In the genomic region with DNA sequence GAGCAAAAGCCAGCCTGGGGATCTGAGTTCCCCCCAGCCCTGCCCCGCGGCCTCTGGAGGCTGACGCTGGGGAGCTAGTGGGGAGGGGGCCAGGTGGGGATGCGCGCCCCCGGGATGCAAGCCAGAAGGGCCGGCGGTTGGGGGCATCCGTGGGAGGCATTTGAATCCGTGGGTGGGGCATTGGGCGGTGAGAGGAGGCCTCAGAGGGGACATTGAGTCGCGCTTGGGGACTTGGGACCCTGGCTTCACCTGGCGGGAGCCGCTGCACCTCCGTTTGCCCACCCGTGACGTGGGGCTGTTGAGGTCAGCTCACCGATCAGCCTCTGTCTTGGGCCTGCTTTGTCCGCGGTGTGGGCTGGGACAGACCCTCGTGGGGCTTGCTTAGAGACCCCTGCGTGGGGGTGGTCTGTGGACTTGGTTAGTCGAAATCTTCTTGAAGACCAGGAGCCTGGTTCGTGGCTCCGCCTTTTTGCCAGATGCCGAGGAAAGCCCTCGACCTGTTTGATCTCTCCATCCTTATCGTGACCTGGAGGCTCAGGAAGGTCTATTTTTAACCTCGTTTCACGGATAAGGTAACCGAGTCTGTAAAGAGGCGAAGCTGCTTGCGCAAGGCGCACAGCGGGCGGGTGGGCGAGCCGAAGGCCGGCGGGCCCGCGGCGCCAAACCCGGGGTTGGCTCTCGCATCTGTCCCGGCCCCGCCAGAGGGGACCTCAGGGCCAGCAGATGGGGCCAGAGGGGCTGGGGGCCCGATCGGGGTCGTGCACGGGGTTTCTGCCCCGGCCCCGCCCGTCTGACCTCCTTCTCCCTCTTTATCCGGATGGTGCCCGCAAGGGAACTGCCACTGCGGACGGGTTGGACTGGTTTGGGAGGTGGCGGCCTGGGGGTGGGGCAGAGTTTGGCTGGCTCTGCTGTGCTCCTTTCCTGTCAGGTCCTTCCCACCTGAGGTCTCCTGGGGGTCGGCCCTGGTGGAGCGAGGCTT, we compare ENCODE assay signal across 8 cellular contexts. TPM values are rescaled to one million over a fixed set of nuclear protein-coding genes. Genes with fewer than 3 reads are reported as not detected.
A peak's percentile ranks its signal among the peaks of the same experiment; 100 is the strongest.
DNase-seq lines count a peak whose midpoint lies in the region; ATAC-seq and TF ChIP-seq lines count a peak whose summit lies in the region.

No MANE protein-coding gene starts in this region.

- peak; percentile 33 for DNase-seq in NCI-H748 treated with DMSO at 0.1 percent for 48 hours (lab: John Stamatoyannopoulos, UW)
- no peak for DNase-seq in ovary
- no peak for DNase-seq in Ammon's horn (ENCODE audit: low spot score)
- DNase-seq in KBM-7 = no peak
- no peak for DNase-seq in COR-L47 (lab: John Stamatoyannopoulos, UW)

- H3K36me3 ChIP-seq in DOHH2 (ENCODE audit: control insufficient read depth, low read length) = peaks cover 15% of the 10 kb centered on the region
- peaks cover 0 to 4% of the 10 kb centered on the region in 2 donors for H3K36me3 ChIP-seq in esophagus (ENCODE audit: control insufficient read depth in 2 of 2, insufficient read depth in 2 of 2, low read length in 1 of 2)
- no peaks in the 10 kb centered on the region for H3K36me3 ChIP-seq in ovary

- peaks cover 4% of the 10 kb centered on the region; the same call in 1 of the 2 replicates for H4K20me1 ChIP-seq in DOHH2 (ENCODE audit: control insufficient read depth, insufficient read depth, low read depth, low read length)

- TF ChIP-seq POLR2A in ovary (IDR thresholded peaks at IDR 0.05) = no peak

- no peak overlapping the region for H3K27ac ChIP-seq in DOHH2 (ENCODE audit: low read depth, low read length)
- peak overlapping the region; percentile 88 to 93 for H3K27ac ChIP-seq in esophagus (ENCODE audit: low read depth in 2 of 2, low read length in 1 of 2)
- H3K27ac ChIP-seq in ovary = no peak overlapping the region

- no peaks in the 10 kb centered on the region for H3K9me2 ChIP-seq in DOHH2 (replicated peaks; ENCODE audit: control insufficient read depth, low read length)

- H3K4me1 ChIP-seq in DOHH2 (ENCODE audit: control insufficient read depth, low read length) = peaks cover 52% of the 10 kb centered on the region
- H3K4me1 ChIP-seq in esophagus (ENCODE audit: control insufficient read depth in 2 of 2, insufficient read depth in 2 of 2, low read length in 1 of 2) = peaks cover 9 to 27% of the 10 kb centered on the region in 2 donors
- H3K4me1 ChIP-seq in ovary (ENCODE audit: insufficient read depth) = peaks cover 5% of the 10 kb centered on the region

- peak overlapping the region; percentile 50 for H3K4me2 ChIP-seq in DOHH2 (ENCODE audit: low read length)

- peak overlapping the region; percentile 44 for H3K4me3 ChIP-seq in DOHH2 (ENCODE audit: low read length)
- H3K4me3 ChIP-seq in esophagus (ENCODE audit: low read depth in 1 of 2, low read length in 2 of 2) = peak overlapping the region; percentile 65 to 75
- peak overlapping the region; percentile 24 for H3K4me3 ChIP-seq in ovary

- no peak for ATAC-seq in HG02938 (IDR thresholded peaks at IDR 0.05; ENCODE audit: unreplicated experiment)

- H3F3A ChIP-seq in DOHH2 (ENCODE audit: control insufficient read depth, insufficient read depth) = peaks cover 13% of the 10 kb centered on the region

- peaks cover 48% of the 10 kb centered on the region for H3K79me2 ChIP-seq in DOHH2 (ENCODE audit: control insufficient read depth, low read length)

- WGBS in esophagus, 2 donors = 28 to 31% methylated on average over 62 of the region's 62 CpGs
- WGBS in ovary, 3 donors = 50 to 60% (median 50%) methylated on average over 62 of the region's 62 CpGs

- H3K9me3 ChIP-seq in DOHH2 (ENCODE audit: control insufficient read depth, insufficient read depth, low read length) = no peaks in the 10 kb centered on the region
- H3K9me3 ChIP-seq in esophagus (ENCODE audit: control insufficient read depth in 2 of 2, insufficient read depth in 1 of 2, low read depth in 1 of 2, low read length in 1 of 2) = no peaks in the 10 kb centered on the region
- no peaks in the 10 kb centered on the region for H3K9me3 ChIP-seq in ovary

- intact Hi-C loops in ovary (cut with DNase I) = no loop called here

- TF ChIP-seq CTCF in DOHH2 (IDR thresholded peaks at IDR 0.05; ENCODE audit: low read depth, low read length, poor library complexity, severe bottlenecking) (no peak), ovary (IDR thresholded peaks at IDR 0.05) (no peak)

- peaks cover 5% of the 10 kb centered on the region; the same call in 1 of the 2 replicates for H3K27me3 ChIP-seq in DOHH2 (ENCODE audit: control insufficient read depth, low read length)
- H3K27me3 ChIP-seq in esophagus (ENCODE audit: control insufficient read depth in 1 of 2, insufficient read depth in 2 of 2, low read length in 2 of 2) = no peaks in the 10 kb centered on the region
- H3K27me3 ChIP-seq in ovary = no peaks in the 10 kb centered on the region

- in situ Hi-C loops in KBM-7 (cut with MboI; ENCODE audit: low pct_unique_long_range_greater_than_20kb, low sequenced_read_pairs) = no loop called here

- no peak for TF ChIP-seq EP300 in ovary (IDR thresholded peaks at IDR 0.05)

RNA-seq across cellular contexts. Expression of gene FAM110A, which starts 8.3 kb away (rescaled TPM):
- polyA plus RNA-seq in esophagus (10 to 100 TPM; 24.6 to 27.0 TPM), ovary (1 to 10 TPM; 2.1 to 2.5 TPM)
- total RNA-seq in ovary = 1 to 10 TPM; 2.3 to 6.6 (median 3.9) TPM

Comparison
In these comparisons a context has a peak if more than half of its experiments do, and no peak if none do; other contexts are left out.
1. H3K27ac ChIP-seq: peak in esophagus (2 of 2); none in DOHH2 (single experiment) and ovary (0 of 2).
2. RNA of gene FAM110A, which starts 8.3 kb away (polyA plus RNA-seq): 24.6 to 27.0 TPM in esophagus; 2.1 to 2.5 TPM in ovary; every median in the first group is over 4 times any median in the second.
3. Peak in every context shown above with its lines, with median percentiles within 50 percentile points of each other: H3K4me3 ChIP-seq.